In the genomic region with DNA sequence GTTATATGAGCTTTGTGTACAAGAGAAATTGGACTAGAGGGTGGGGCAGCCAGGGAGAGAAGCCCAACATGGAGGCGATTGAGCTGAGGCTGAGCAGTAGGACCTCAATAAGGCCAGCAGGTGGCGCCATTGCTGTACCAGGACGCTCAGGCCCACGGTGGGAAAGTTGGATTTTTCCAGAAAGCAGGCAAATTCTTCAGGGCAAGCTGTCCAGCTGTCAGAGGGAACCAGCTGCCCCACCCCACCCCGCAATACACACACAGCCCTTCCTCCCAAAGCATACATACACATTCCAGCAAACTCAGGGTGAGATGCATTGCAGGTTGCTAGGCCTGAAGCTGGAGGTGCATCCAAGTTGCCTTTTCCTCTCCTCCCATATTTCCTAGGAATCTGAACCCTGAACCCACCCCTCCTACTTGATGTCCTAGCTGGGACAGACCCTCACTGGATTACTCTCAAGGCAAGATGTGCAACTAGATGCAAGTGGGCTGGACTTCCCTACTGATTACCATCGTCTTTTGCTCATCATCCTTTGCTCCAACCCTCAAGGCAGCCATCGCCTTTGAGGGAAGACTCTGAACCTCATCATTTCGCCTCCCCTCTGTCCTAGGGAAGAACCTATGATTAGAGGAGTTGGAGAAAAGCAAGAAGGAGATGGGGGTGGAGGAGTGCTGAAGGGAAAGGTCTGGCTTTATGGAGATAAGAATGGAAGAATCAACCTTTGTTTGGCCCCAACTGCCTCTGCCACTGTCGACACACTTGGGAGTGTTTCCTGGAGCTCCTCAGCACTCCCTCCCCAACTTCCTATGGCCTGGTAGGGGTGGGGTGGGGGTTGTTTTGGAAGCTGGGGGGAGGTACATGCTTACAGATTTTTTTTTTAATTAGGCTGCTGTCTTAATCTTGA, we compare ENCODE assay signal across 8 cellular contexts. TPM values are rescaled to one million over a fixed set of nuclear protein-coding genes. Genes with fewer than 3 reads are reported as not detected.
DNase-seq lines count a peak whose midpoint lies in the region; ATAC-seq and TF ChIP-seq lines count a peak whose summit lies in the region.

No MANE protein-coding gene starts in this region.

- H3K27ac Mint-ChIP-seq in activated CD8-positive, alpha-beta T cell treated with anti-CD3 and anti-CD28 coated beads for 36 hours = peak overlapping the region; percentile 95
- peak overlapping the region; percentile 89 to 100 for H3K27ac Mint-ChIP-seq in effector memory CD8-positive, alpha-beta T cell

- no peaks in the 10 kb centered on the region for H3K9me3 Mint-ChIP-seq in activated CD8-positive, alpha-beta T cell treated with anti-CD3 and anti-CD28 coated beads for 36 hours
- H3K9me3 Mint-ChIP-seq in effector memory CD8-positive, alpha-beta T cell = no peaks in the 10 kb centered on the region

- ATAC-seq in GM19043 (IDR thresholded peaks at IDR 0.05; ENCODE audit: low read depth, unreplicated experiment) (peak; percentile 54), HG03442 (IDR thresholded peaks at IDR 0.05; ENCODE audit: unreplicated experiment) (peak; percentile 69)
- peak; percentile 72 for ATAC-seq in activated CD8-positive, alpha-beta T cell treated with anti-CD3 and anti-CD28 coated beads for 36 hours
- ATAC-seq in effector memory CD8-positive, alpha-beta T cell (replicated peaks) = peak; percentile 69

- H3K27me3 Mint-ChIP-seq in activated CD8-positive, alpha-beta T cell treated with anti-CD3 and anti-CD28 coated beads for 36 hours = peaks cover 2% of the 10 kb centered on the region
- peaks cover 0 to 13% of the 10 kb centered on the region in 2 donors for H3K27me3 Mint-ChIP-seq in effector memory CD8-positive, alpha-beta T cell

- DNase-seq in AML-193 (lab: John Stamatoyannopoulos, UW) (peak; percentile 37 to 56), NCI-H748 treated with DMSO at 0.1 percent for 48 hours (lab: John Stamatoyannopoulos, UW) (peak; percentile 56), mesenteric fat pad (ENCODE audit: low spot score) (peak; percentile 91)
- peak; percentile 86 for DNase-seq in activated CD8-positive, alpha-beta T cell treated with anti-CD3 and anti-CD28 coated beads for 36 hours
- DNase-seq in effector memory CD8-positive, alpha-beta T cell = peak; percentile 58 to 62 (median 58)
- DNase-seq in stimulated activated CD8-positive, alpha-beta memory T cell treated with anti-CD3 and anti-CD28 coated beads, Interleukin-2, amount 100 ng/mL, for 48 hours (ENCODE audit: low read depth in 2 of 2) = peak; percentile 49 to 51

- CTCF ChIA-PET in activated CD8-positive, alpha-beta T cell treated with anti-CD3 and anti-CD28 coated beads for 36 hours (lab: Charles Lee) = interaction anchor here (0.6 to 9.7 kb wide), 53 partner anchors 8 to 359 kb away, joined by 3 to 285 read pairs (median 5); partner anchors contain the start of genes CD34 and PLXNA2

- intact Hi-C loops in activated CD8-positive, alpha-beta T cell treated with anti-CD3 and anti-CD28 coated beads for 36 hours (cut with micrococcal nuclease) = loop anchor here (2.0 kb wide), 1 partner anchor 77 kb away; no protein-coding TSS in a partner anchor

- no peaks in the 10 kb centered on the region for H3K36me3 Mint-ChIP-seq in activated CD8-positive, alpha-beta T cell treated with anti-CD3 and anti-CD28 coated beads for 36 hours (ENCODE audit: low read depth)
- H3K36me3 Mint-ChIP-seq in effector memory CD8-positive, alpha-beta T cell (ENCODE audit: insufficient read depth) = peaks cover 3% of the 10 kb centered on the region

- TF ChIP-seq CTCF in activated CD8-positive, alpha-beta T cell treated with anti-CD3 and anti-CD28 coated beads for 36 hours (IDR thresholded peaks at IDR 0.05) = peak; percentile 98

- H3K4me3 Mint-ChIP-seq in activated CD8-positive, alpha-beta T cell treated with anti-CD3 and anti-CD28 coated beads for 36 hours = no peak overlapping the region
- peak overlapping the region in 1 of 2 donors; percentile 7 for H3K4me3 Mint-ChIP-seq in effector memory CD8-positive, alpha-beta T cell

- H3K4me1 Mint-ChIP-seq in activated CD8-positive, alpha-beta T cell treated with anti-CD3 and anti-CD28 coated beads for 36 hours (ENCODE audit: low read depth) = peaks cover 30% of the 10 kb centered on the region
- H3K4me1 Mint-ChIP-seq in effector memory CD8-positive, alpha-beta T cell (ENCODE audit: low read depth in 2 of 2) = peaks cover 29 to 32% of the 10 kb centered on the region in 2 donors

- POLR2A ChIA-PET in activated CD8-positive, alpha-beta T cell treated with anti-CD3 and anti-CD28 coated beads for 36 hours (lab: Charles Lee) = interaction anchor here (0.7 to 3.4 kb wide), 4 partner anchors 11 to 53 kb away, joined by 3 to 19 read pairs (median 8); no protein-coding TSS in a partner anchor

RNA-seq across cellular contexts. Expression of gene CD34, which starts 25.5 kb away (rescaled TPM):
- under 1 TPM; 0.04 to 0.05 TPM for total RNA-seq in activated CD8-positive, alpha-beta T cell treated with anti-CD3 and anti-CD28 coated beads for 36 hours
- total RNA-seq in mesenteric fat pad = 45.5 TPM

Comparison
In these comparisons a context has a peak if more than half of its experiments do, and no peak if none do; other contexts are left out.
1. Peak in every context shown above with its lines: DNase-seq and ATAC-seq.
2. RNA of gene CD34, which starts 25.5 kb away (total RNA-seq): 45.5 TPM in mesenteric fat pad (single experiment); 0.04 to 0.05 TPM in activated CD8-positive, alpha-beta T cell treated with anti-CD3 and anti-CD28 coated beads for 36 hours; every median in the first group is over 10 times any median in the second.